In genomic region chr5:68252678-68253520, GRCh38 we compare ENCODE assay signal across 8 cellular contexts. TPM values are rescaled to one million over a fixed set of nuclear protein-coding genes. Genes with fewer than 3 reads are reported as not detected.
DNase-seq lines count a peak whose midpoint lies in the region; ATAC-seq, FAIRE-seq and TF ChIP-seq lines count a peak whose summit lies in the region.

No MANE protein-coding gene starts in this region.

- DNase-seq in C1 segment of cervical spinal cord (lab: John Stamatoyannopoulos, UW) (peak in 9 of 14 donors; percentile 22 to 55 (median 41)), HTR-8/SVneo (ENCODE audit: insufficient read length, low spot score) (peak; percentile 69), SHP77 treated with DMSO at 0.1 percent for 48 hours (lab: John Stamatoyannopoulos, UW) (peak; percentile 10), iPS DF 19.7 (ENCODE audit: low read depth, low spot score) (peak; percentile 56)

- H3K36me3 ChIP-seq in skeletal muscle tissue (ENCODE audit: control insufficient read depth in 3 of 3, insufficient read depth in 3 of 3, low read length in 3 of 3), result no peaks in the 10 kb centered on the region

- TF ChIP-seq CTCF in brain (conservative IDR thresholded peaks at IDR 0.05), result peak; percentile 82 to 89

- peaks cover 92% of the 10 kb centered on the region for H3K4me1 Mint-ChIP-seq in brain

- H3K4me1 ChIP-seq in skeletal muscle tissue (ENCODE audit: control insufficient read depth in 3 of 3, insufficient read depth in 3 of 3, low read length in 3 of 3), result peaks cover 35 to 52% (median 40%) of the 10 kb centered on the region in 3 donors

- peak overlapping the region in 1 of 5 experiments; percentile 60 for H3K4me3 Mint-ChIP-seq in brain

- FAIRE-seq in HTR-8/SVneo (lab: Jason Lieb, UNC), result no peak

- H3K27ac ChIP-seq in skeletal muscle tissue (ENCODE audit: low read depth, low read length), result peak overlapping the region; percentile 16

- H3K27me3 ChIP-seq in skeletal muscle tissue (ENCODE audit: control insufficient read depth in 3 of 3, insufficient read depth in 3 of 3, low read length in 3 of 3), result no peaks in the 10 kb centered on the region

- no peaks in the 10 kb centered on the region for H3K36me3 Mint-ChIP-seq in brain

- no peaks in the 10 kb centered on the region for H3K9me3 ChIP-seq in skeletal muscle tissue (ENCODE audit: control insufficient read depth in 3 of 3, low read length in 3 of 3)

- peak overlapping the region in 4 of 5 experiments; percentile 43 to 87 (median 61) for H3K27ac Mint-ChIP-seq in brain

- H3K27me3 Mint-ChIP-seq in brain, result peaks cover 5% of the 10 kb centered on the region

- peak; percentile 42 for ATAC-seq in GM18858 (IDR thresholded peaks at IDR 0.05; ENCODE audit: unreplicated experiment)
- ATAC-seq in HG02840 (IDR thresholded peaks at IDR 0.05; ENCODE audit: low FRiP score, unreplicated experiment), result no peak

- H3K9ac ChIP-seq in skeletal muscle tissue (ENCODE audit: low read depth in 1 of 3, low read length in 3 of 3), result peak overlapping the region in 2 of 3 donors; percentile 2 to 42

- peak overlapping the region in 1 of 3 donors; percentile 34 for H3K4me3 ChIP-seq in skeletal muscle tissue (ENCODE audit: low read length in 3 of 3)

- H3K9me3 Mint-ChIP-seq in brain, result no peaks in the 10 kb centered on the region

RNA-seq across cellular contexts. Expression of gene PIK3R1, which starts 37.3 kb away (rescaled TPM):
- 11.9 TPM for polyA plus RNA-seq in brain (ENCODE audit: insufficient read depth, low read depth, low replicate concordance)
- total RNA-seq in skeletal muscle tissue, result 33.4 TPM

Comparison
In these comparisons a context has a peak if more than half of its experiments do, and no peak if none do; other contexts are left out.
1. DNase-seq: peak in every context shown above with its lines; median percentile 69 in HTR-8/SVneo; 56 in iPS DF 19.7; 41 in C1 segment of cervical spinal cord; 10 in SHP77 treated with DMSO at 0.1 percent for 48 hours.